In the genomic region with DNA sequence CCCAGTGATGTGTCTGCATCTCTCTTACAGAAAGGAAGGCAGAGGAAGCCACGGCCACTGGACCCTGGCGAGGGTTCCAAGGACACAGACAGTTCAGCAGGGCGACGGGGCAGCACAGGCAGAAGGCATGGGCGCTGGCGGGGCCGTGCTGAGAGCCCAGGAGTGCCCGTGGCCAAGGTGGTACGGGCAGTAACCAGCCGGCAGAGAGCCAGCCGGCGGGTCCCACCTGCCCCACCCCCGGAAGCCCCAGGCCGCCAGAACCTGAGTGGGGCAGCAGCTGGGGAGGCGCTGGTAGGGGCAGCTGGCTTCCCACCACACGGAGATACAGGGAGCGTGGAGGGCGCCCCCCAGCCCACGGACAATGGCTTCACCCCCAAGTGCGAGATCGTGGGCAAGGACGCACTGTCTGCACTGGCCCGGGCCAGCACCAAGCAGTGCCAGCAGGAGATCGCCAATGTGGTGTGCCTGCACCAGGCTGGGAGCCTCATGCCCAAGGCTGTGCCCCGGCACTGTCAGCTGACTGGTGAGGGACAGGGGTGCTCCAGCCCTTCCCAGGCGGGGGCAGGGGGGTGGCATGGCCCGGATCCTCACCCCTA, we compare ENCODE assay signal across 19 cellular contexts. TPM values are rescaled to one million over a fixed set of nuclear protein-coding genes. Genes with fewer than 3 reads are reported as not detected.
DNase-seq lines count a peak whose midpoint lies in the region; ATAC-seq and TF ChIP-seq lines count a peak whose summit lies in the region.
"Had no signal": no experiment of that assay in that cellular context is flagged by ENCODE, and none has a peak within 500 bp of the region (broad histone marks: within the 10 kb centered on the region; RNA-seq: fewer than 3 reads in every experiment).

No MANE protein-coding gene starts in this region.

- H3K4me3 ChIP-seq in testis, result no peak overlapping the region
- H3K4me3 ChIP-seq: GM23338, SK-N-MC had no signal

- TF ChIP-seq POLR2A in testis (IDR thresholded peaks at IDR 0.05), result no peak

- intact Hi-C loops in posterior vena cava (cut with DNase I), result no loop called here
- intact Hi-C loops in testis (cut with DNase I; ENCODE audit: low total_unique reads), result no loop called here

- WGBS in testis, 2 donors, result 88 to 92% methylated on average over 14 to 24 of the region's 27 CpGs

- TF ChIP-seq CTCF in GM20000 (IDR thresholded peaks at IDR 0.05; ENCODE audit: extremely low read depth, missing control alignments), result no peak
- TF ChIP-seq CTCF in testis (IDR thresholded peaks at IDR 0.05), result no peak

- no peak for ATAC-seq in HG03469 (IDR thresholded peaks at IDR 0.05; ENCODE audit: unreplicated experiment)
- ATAC-seq: HCT116 had no signal

- H3K4me1 ChIP-seq in testis, result peaks cover 9% of the 10 kb centered on the region

- no peaks in the 10 kb centered on the region for H3K36me3 ChIP-seq in testis (ENCODE audit: low read depth, missing control alignments)

- DNase-seq in D341Med (ENCODE audit: low spot score), result peak; percentile 41
- DNase-seq in GM20000 (ENCODE audit: low spot score), result peak; percentile 13
- peak; percentile 48 for DNase-seq in islet precursor cell
- DNase-seq in posterior vena cava (ENCODE audit: low spot score), result peak; percentile 78
- no peak for DNase-seq in RKO (ENCODE audit: low spot score)
- DNase-seq in COR-L47 (lab: John Stamatoyannopoulos, UW), result no peak
- no peak for DNase-seq in testis
- DNase-seq: AML-193; GF-D8; NCI-H1105; NCI-H2081 treated with DMSO at 0.1 percent for 48 hours; NCI-H748 treated with DMSO at 0.1 percent for 48 hours; NK-92 treated with Interleukin-12 subunit alpha and Interleukin-12 subunit beta, amount 100 ng/mL, for 24 hours; SHP77 had no signal

- H3K27me3 ChIP-seq in testis, result no peaks in the 10 kb centered on the region

- H3K27ac ChIP-seq in testis, result no peak overlapping the region
- H3K27ac ChIP-seq: C4-2B, SK-N-MC had no signal

- no peaks in the 10 kb centered on the region for H3K9me3 ChIP-seq in testis

RNA-seq across cellular contexts. Expression of gene XYLT2, which starts 7.8 kb away (rescaled TPM):
- total RNA-seq in posterior vena cava (10 to 100 TPM; 18.1 to 21.9 TPM), testis (10 to 100 TPM; 37.6 to 47.4 TPM)
- 44.1 TPM for polyA plus RNA-seq in testis (ENCODE audit: insufficient read depth, low read depth, low replicate concordance)

RNA-seq across cellular contexts. Expression of gene MRPL27, which starts 19.3 kb away (rescaled TPM):
- 10 to 100 TPM; 38.2 to 40.1 TPM for total RNA-seq in posterior vena cava
- 10 to 100 TPM; 54.5 to 69.1 TPM for total RNA-seq in testis
- polyA plus RNA-seq in testis (ENCODE audit: insufficient read depth, low read depth, low replicate concordance), result 65.1 TPM

RNA-seq across cellular contexts. Expression of gene EME1, which starts 19.3 kb away (rescaled TPM):
- total RNA-seq in posterior vena cava (1 to 10 TPM in 1 of 2 donors, under 1 TPM in 1; 0.62 to 1.4 TPM), testis (10 to 100 TPM; 15.6 to 19.3 TPM)
- 22.8 TPM for polyA plus RNA-seq in testis (ENCODE audit: insufficient read depth, low read depth, low replicate concordance)

RNA-seq across cellular contexts. Expression of gene LRRC59, which starts 43.6 kb away (rescaled TPM):
- total RNA-seq in posterior vena cava, result 10 to 100 TPM; 66.1 to 93.6 TPM
- 10 to 100 TPM; 56.0 to 62.2 TPM for total RNA-seq in testis
- polyA plus RNA-seq in testis (ENCODE audit: insufficient read depth, low read depth, low replicate concordance), result 74.4 TPM

Comparison
In these comparisons a context has a peak if more than half of its experiments do, and no peak if none do; other contexts are left out.
1. DNase-seq: peak in D341Med (single experiment), GM20000 (single experiment), islet precursor cell (single experiment) and posterior vena cava (single experiment); none in RKO (single experiment), COR-L47 (single experiment) and testis (single experiment).
2. RNA of gene EME1, which starts 19.3 kb away (total RNA-seq): 15.6 to 19.3 TPM in testis; 0.62 to 1.4 TPM in posterior vena cava; every median in the first group is over 4 times any median in the second.